ENCODE assay signal across 1 cellular context in the genomic region with DNA sequence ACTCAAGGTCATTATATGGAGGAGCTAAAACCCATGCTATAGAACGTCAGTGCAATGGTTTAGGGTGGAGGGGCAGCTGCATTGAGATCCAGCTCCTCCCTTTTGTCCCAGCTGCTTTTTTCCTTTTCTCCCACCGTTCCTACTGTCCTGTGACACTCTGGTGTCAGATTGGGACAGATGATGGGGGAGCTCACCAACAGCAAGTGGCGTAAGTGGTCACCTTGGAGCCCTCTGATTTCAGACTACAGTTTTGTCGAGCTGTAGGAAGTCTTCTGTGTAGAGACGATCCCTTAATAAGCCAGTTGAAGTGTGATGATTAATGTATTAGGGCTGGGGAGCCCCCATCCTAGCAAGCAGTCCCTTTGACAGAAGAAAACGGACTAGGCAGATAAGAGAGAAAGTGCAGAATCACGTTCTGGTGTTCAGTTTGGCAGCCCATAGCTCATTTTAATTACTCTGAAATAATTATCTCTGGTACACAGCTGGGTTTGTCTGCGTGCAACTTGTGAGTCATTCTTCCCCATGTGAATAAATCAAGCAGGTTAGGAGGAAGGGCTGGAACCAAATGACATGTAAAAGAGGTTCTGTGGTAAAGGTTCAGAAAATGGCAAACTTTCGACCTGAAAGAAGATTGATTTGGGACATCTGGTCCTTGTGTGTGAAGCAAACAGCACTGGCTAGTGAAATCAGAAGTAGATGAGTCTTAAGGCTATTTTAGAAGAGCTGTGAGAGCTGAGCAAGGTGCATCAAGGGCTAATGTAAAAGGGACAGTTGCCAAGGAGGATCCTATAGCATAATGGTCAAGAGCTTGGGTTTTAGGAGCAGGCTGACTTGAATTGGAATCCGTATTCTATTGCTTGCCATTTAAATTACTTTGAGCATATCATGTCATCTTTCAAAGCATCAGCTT.
TF ChIP-seq lines count a peak whose summit lies in the region.

No MANE protein-coding gene starts in this region.

TF ChIP-seq in GM12878, 131 proteins besides CTCF, POLR2A, EP300 and RAD21 (continued from another document and continues in another):
- TF ChIP-seq, protein P1, sequence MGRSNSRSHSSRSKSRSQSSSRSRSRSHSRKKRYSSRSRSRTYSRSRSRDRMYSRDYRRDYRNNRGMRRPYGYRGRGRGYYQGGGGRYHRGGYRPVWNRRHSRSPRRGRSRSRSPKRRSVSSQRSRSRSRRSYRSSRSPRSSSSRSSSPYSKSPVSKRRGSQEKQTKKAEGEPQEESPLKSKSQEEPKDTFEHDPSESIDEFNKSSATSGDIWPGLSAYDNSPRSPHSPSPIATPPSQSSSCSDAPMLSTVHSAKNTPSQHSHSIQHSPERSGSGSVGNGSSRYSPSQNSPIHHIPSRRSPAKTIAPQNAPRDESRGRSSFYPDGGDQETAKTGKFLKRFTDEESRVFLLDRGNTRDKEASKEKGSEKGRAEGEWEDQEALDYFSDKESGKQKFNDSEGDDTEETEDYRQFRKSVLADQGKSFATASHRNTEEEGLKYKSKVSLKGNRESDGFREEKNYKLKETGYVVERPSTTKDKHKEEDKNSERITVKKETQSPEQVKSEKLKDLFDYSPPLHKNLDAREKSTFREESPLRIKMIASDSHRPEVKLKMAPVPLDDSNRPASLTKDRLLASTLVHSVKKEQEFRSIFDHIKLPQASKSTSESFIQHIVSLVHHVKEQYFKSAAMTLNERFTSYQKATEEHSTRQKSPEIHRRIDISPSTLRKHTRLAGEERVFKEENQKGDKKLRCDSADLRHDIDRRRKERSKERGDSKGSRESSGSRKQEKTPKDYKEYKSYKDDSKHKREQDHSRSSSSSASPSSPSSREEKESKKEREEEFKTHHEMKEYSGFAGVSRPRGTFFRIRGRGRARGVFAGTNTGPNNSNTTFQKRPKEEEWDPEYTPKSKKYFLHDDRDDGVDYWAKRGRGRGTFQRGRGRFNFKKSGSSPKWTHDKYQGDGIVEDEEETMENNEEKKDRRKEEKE (IDR thresholded peaks at IDR 0.05), result no peak
- TF ChIP-seq YY1 (IDR thresholded peaks at IDR 0.05; ENCODE audit: low read depth, low read length), result 0 out of 2 replicates have a peak, but pooled peaks have one; percentile 7
- TF ChIP-seq, protein P2, sequence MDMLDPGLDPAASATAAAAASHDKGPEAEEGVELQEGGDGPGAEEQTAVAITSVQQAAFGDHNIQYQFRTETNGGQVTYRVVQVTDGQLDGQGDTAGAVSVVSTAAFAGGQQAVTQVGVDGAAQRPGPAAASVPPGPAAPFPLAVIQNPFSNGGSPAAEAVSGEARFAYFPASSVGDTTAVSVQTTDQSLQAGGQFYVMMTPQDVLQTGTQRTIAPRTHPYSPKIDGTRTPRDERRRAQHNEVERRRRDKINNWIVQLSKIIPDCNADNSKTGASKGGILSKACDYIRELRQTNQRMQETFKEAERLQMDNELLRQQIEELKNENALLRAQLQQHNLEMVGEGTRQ (IDR thresholded peaks at IDR 0.05; ENCODE audit: borderline replicate concordance, low read depth, low read length), result no peak
- TF ChIP-seq IKZF2 (IDR thresholded peaks at IDR 0.05), result peak; percentile 17 to 34; a peak in 1 of 4 replicates
- TF ChIP-seq, protein P3, sequence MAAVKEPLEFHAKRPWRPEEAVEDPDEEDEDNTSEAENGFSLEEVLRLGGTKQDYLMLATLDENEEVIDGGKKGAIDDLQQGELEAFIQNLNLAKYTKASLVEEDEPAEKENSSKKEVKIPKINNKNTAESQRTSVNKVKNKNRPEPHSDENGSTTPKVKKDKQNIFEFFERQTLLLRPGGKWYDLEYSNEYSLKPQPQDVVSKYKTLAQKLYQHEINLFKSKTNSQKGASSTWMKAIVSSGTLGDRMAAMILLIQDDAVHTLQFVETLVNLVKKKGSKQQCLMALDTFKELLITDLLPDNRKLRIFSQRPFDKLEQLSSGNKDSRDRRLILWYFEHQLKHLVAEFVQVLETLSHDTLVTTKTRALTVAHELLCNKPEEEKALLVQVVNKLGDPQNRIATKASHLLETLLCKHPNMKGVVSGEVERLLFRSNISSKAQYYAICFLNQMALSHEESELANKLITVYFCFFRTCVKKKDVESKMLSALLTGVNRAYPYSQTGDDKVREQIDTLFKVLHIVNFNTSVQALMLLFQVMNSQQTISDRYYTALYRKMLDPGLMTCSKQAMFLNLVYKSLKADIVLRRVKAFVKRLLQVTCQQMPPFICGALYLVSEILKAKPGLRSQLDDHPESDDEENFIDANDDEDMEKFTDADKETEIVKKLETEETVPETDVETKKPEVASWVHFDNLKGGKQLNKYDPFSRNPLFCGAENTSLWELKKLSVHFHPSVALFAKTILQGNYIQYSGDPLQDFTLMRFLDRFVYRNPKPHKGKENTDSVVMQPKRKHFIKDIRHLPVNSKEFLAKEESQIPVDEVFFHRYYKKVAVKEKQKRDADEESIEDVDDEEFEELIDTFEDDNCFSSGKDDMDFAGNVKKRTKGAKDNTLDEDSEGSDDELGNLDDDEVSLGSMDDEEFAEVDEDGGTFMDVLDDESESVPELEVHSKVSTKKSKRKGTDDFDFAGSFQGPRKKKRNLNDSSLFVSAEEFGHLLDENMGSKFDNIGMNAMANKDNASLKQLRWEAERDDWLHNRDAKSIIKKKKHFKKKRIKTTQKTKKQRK (IDR thresholded peaks at IDR 0.05; ENCODE audit: low read depth, low read length), result no peak
- peak; percentile 80 for TF ChIP-seq MEF2A (IDR thresholded peaks at IDR 0.05; ENCODE audit: insufficient read depth, low read depth, low read length)
- TF ChIP-seq, protein P4, sequence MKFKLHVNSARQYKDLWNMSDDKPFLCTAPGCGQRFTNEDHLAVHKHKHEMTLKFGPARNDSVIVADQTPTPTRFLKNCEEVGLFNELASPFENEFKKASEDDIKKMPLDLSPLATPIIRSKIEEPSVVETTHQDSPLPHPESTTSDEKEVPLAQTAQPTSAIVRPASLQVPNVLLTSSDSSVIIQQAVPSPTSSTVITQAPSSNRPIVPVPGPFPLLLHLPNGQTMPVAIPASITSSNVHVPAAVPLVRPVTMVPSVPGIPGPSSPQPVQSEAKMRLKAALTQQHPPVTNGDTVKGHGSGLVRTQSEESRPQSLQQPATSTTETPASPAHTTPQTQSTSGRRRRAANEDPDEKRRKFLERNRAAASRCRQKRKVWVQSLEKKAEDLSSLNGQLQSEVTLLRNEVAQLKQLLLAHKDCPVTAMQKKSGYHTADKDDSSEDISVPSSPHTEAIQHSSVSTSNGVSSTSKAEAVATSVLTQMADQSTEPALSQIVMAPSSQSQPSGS (IDR thresholded peaks at IDR 0.05; ENCODE audit: low read length), result peak; percentile 91
- TF ChIP-seq ZBED1 (IDR thresholded peaks at IDR 0.05; ENCODE audit: borderline replicate concordance), result no peak
- TF ChIP-seq ASH2L (IDR thresholded peaks at IDR 0.05; ENCODE audit: borderline replicate concordance, low read depth), result no peak
- no peak for TF ChIP-seq ZNF622 (IDR thresholded peaks at IDR 0.05)
- peak; percentile 89 for TF ChIP-seq TCF12 (IDR thresholded peaks at IDR 0.05; ENCODE audit: low read depth, low read length)
- peak; percentile 94 for TF ChIP-seq MTA2 (IDR thresholded peaks at IDR 0.05; ENCODE audit: low read depth)
- peak; percentile 75 for TF ChIP-seq JUNB (IDR thresholded peaks at IDR 0.05)
- no peak for TF ChIP-seq HCFC1 (IDR thresholded peaks at IDR 0.05; ENCODE audit: low read length)
- no peak for TF ChIP-seq FOS (IDR thresholded peaks at IDR 0.05; ENCODE audit: borderline replicate concordance, extremely low read depth, insufficient read length)
- no peak for TF ChIP-seq SMC3 (IDR thresholded peaks at IDR 0.05; ENCODE audit: borderline replicate concordance, low read length)
- TF ChIP-seq ZNF384 (IDR thresholded peaks at IDR 0.05; ENCODE audit: borderline replicate concordance, low read depth, low read length), result no peak
- peak; percentile 7 for TF ChIP-seq SP1 (IDR thresholded peaks at IDR 0.05; ENCODE audit: low read depth, low read length)
- TF ChIP-seq, protein P5, sequence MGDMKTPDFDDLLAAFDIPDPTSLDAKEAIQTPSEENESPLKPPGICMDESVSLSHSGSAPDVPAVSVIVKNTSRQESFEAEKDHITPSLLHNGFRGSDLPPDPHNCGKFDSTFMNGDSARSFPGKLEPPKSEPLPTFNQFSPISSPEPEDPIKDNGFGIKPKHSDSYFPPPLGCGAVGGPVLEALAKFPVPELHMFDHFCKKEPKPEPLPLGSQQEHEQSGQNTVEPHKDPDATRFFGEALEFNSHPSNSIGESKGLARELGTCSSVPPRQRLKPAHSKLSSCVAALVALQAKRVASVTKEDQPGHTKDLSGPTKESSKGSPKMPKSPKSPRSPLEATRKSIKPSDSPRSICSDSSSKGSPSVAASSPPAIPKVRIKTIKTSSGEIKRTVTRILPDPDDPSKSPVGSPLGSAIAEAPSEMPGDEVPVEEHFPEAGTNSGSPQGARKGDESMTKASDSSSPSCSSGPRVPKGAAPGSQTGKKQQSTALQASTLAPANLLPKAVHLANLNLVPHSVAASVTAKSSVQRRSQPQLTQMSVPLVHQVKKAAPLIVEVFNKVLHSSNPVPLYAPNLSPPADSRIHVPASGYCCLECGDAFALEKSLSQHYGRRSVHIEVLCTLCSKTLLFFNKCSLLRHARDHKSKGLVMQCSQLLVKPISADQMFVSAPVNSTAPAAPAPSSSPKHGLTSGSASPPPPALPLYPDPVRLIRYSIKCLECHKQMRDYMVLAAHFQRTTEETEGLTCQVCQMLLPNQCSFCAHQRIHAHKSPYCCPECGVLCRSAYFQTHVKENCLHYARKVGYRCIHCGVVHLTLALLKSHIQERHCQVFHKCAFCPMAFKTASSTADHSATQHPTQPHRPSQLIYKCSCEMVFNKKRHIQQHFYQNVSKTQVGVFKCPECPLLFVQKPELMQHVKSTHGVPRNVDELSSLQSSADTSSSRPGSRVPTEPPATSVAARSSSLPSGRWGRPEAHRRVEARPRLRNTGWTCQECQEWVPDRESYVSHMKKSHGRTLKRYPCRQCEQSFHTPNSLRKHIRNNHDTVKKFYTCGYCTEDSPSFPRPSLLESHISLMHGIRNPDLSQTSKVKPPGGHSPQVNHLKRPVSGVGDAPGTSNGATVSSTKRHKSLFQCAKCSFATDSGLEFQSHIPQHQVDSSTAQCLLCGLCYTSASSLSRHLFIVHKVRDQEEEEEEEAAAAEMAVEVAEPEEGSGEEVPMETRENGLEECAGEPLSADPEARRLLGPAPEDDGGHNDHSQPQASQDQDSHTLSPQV (IDR thresholded peaks at IDR 0.05), result no peak
- no peak for TF ChIP-seq SRF (IDR thresholded peaks at IDR 0.05; ENCODE audit: low read depth in 2 of 2, low read length in 2 of 2)
- 0 out of 2 replicates have a peak, but pooled peaks have one; percentile 12 for TF ChIP-seq EED (IDR thresholded peaks at IDR 0.05; ENCODE audit: low read depth)
- no peak for TF ChIP-seq SUZ12 (IDR thresholded peaks at IDR 0.05; ENCODE audit: unreplicated experiment)
- TF ChIP-seq TBL1XR1 (IDR thresholded peaks at IDR 0.05; ENCODE audit: low read depth, low read length), result no peak
- peak; percentile 95 for TF ChIP-seq POU2F2 (IDR thresholded peaks at IDR 0.05; ENCODE audit: borderline replicate concordance, low read depth, low read length)
- TF ChIP-seq LARP7 (IDR thresholded peaks at IDR 0.05), result no peak
- TF ChIP-seq KAT2A (conservative IDR thresholded peaks at IDR 0.05; ENCODE audit: control insufficient read depth, low read depth, low read length), result no peak
- no peak for TF ChIP-seq CEBPB (IDR thresholded peaks at IDR 0.05; ENCODE audit: borderline replicate concordance in 1 of 2, low read depth in 2 of 2, low read length in 2 of 2)
- no peak for TF ChIP-seq STAT3 (IDR thresholded peaks at IDR 0.05; ENCODE audit: low read depth, low read length)
- TF ChIP-seq SMAD1 (IDR thresholded peaks at IDR 0.05; ENCODE audit: low read depth, partially characterized antibody), result no peak
- TF ChIP-seq, protein P6, sequence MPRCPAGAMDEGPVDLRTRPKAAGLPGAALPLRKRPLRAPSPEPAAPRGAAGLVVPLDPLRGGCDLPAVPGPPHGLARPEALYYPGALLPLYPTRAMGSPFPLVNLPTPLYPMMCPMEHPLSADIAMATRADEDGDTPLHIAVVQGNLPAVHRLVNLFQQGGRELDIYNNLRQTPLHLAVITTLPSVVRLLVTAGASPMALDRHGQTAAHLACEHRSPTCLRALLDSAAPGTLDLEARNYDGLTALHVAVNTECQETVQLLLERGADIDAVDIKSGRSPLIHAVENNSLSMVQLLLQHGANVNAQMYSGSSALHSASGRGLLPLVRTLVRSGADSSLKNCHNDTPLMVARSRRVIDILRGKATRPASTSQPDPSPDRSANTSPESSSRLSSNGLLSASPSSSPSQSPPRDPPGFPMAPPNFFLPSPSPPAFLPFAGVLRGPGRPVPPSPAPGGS (IDR thresholded peaks at IDR 0.05; ENCODE audit: borderline replicate concordance, insufficient read depth, low read depth, low read length, poor library complexity, severe bottlenecking), result no peak
- peak; percentile 85; the same call in 1 of the 2 replicates for TF ChIP-seq TCF3 (IDR thresholded peaks at IDR 0.05; ENCODE audit: borderline replicate concordance, insufficient read depth, low read depth, low read length)
- no peak for TF ChIP-seq RB1 (IDR thresholded peaks at IDR 0.05; ENCODE audit: borderline replicate concordance)
- peak; percentile 98 for TF ChIP-seq BCL11A (IDR thresholded peaks at IDR 0.05; ENCODE audit: low read depth, low read length)
- no peak for TF ChIP-seq NBN (IDR thresholded peaks at IDR 0.05)
- TF ChIP-seq, protein P7, sequence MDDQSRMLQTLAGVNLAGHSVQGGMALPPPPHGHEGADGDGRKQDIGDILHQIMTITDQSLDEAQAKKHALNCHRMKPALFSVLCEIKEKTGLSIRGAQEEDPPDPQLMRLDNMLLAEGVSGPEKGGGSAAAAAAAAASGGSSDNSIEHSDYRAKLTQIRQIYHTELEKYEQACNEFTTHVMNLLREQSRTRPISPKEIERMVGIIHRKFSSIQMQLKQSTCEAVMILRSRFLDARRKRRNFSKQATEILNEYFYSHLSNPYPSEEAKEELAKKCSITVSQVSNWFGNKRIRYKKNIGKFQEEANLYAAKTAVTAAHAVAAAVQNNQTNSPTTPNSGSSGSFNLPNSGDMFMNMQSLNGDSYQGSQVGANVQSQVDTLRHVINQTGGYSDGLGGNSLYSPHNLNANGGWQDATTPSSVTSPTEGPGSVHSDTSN (IDR thresholded peaks at IDR 0.05; ENCODE audit: insufficient replicate concordance, low read depth, low read length), result peak; percentile 72
- TF ChIP-seq STAT1 (conservative IDR thresholded peaks at IDR 0.05), result no peak
- TF ChIP-seq, protein P8, sequence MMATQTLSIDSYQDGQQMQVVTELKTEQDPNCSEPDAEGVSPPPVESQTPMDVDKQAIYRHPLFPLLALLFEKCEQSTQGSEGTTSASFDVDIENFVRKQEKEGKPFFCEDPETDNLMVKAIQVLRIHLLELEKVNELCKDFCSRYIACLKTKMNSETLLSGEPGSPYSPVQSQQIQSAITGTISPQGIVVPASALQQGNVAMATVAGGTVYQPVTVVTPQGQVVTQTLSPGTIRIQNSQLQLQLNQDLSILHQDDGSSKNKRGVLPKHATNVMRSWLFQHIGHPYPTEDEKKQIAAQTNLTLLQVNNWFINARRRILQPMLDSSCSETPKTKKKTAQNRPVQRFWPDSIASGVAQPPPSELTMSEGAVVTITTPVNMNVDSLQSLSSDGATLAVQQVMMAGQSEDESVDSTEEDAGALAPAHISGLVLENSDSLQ (IDR thresholded peaks at IDR 0.05), result peak; percentile 60; the same call in 1 of the 2 replicates
- TF ChIP-seq ZNF274 (IDR thresholded peaks at IDR 0.05; ENCODE audit: insufficient read depth, insufficient read length), result no peak
- 0 out of 2 replicates have a peak, but pooled peaks have one; percentile 30 for TF ChIP-seq IKZF1 (conservative IDR thresholded peaks at IDR 0.05)
- TF ChIP-seq PAX5 (IDR thresholded peaks at IDR 0.05; ENCODE audit: borderline replicate concordance, low read depth, low read length), result peak; percentile 61; the same call in 1 of the 2 replicates
- no peak for TF ChIP-seq WRNIP1 (IDR thresholded peaks at IDR 0.05; ENCODE audit: borderline replicate concordance, low read depth, low read length)
- TF ChIP-seq NR2F1 (conservative IDR thresholded peaks at IDR 0.05), result no peak; the same call in 1 of the 2 replicates
- TF ChIP-seq CHD2 (IDR thresholded peaks at IDR 0.05; ENCODE audit: borderline replicate concordance, low read depth, low read length), result peak; percentile 17; the same call in 1 of the 2 replicates
- TF ChIP-seq FOXM1 (IDR thresholded peaks at IDR 0.05; ENCODE audit: low read depth, low read length), result peak; percentile 94
